9 cellular contexts compared by ENCODE assay signal in genomic region chr1:46615735-46616134, GRCh38. TPM values are rescaled to one million over a fixed set of nuclear protein-coding genes. Genes with fewer than 3 reads are reported as not detected.
DNase-seq lines count a peak whose midpoint lies in the region; ATAC-seq and TF ChIP-seq lines count a peak whose summit lies in the region.
"Had no signal": no experiment of that assay in that cellular context is flagged by ENCODE, and none has a peak within 500 bp of the region (broad histone marks: within the 10 kb centered on the region; RNA-seq: fewer than 3 reads in every experiment).

No MANE protein-coding gene starts in this region.

- H3K36me3 ChIP-seq in MM.1S (replicated peaks; ENCODE audit: insufficient read depth, low read length), result no peaks in the 10 kb centered on the region
- peaks cover 9% of the 10 kb centered on the region in 2 donors for H3K36me3 ChIP-seq in duodenal mucosa (ENCODE audit: control insufficient read depth in 1 of 2, insufficient read depth in 2 of 2, low read length in 2 of 2)
- H3K36me3 ChIP-seq in neuronal stem cell (replicated peaks in 1 of 2; ENCODE audit: control insufficient read depth in 2 of 2, insufficient read depth in 2 of 2, low read length in 2 of 2), result no peaks in the 10 kb centered on the region

- H3K18ac ChIP-seq in neuronal stem cell (ENCODE audit: low read length), result peak overlapping the region; percentile 61

- peaks cover 14% of the 10 kb centered on the region for H3K36me3 Mint-ChIP-seq in Calu3 (ENCODE audit: insufficient read depth, unreplicated experiment)

- no peak overlapping the region for H2BK12ac ChIP-seq in neuronal stem cell (ENCODE audit: low read length)

- H3K79me2 ChIP-seq in MM.1S (ENCODE audit: low read length), result peaks cover 10% of the 10 kb centered on the region

- peaks cover 12% of the 10 kb centered on the region for H3K27me3 Mint-ChIP-seq in Calu3 (ENCODE audit: unreplicated experiment)

- peak overlapping the region; percentile 90 for H2BK120ac ChIP-seq in neuronal stem cell (ENCODE audit: low read depth, low read length)

- H2BK5ac ChIP-seq in neuronal stem cell (ENCODE audit: low read length), result no peak overlapping the region

- no peaks in the 10 kb centered on the region for H3K9me2 ChIP-seq in MM.1S (replicated peaks; ENCODE audit: insufficient read depth, low read length)

- CTCF ChIA-PET in Calu3 (lab: Charles Lee), result interaction anchor here (0.6 to 1.0 kb wide), 2 partner anchors 19 to 93 kb away, joined by 3 to 5 read pairs; no protein-coding TSS in a partner anchor

- peak overlapping the region; percentile 54; the same call in 1 of the 2 replicates for H3K27ac ChIP-seq in MM.1S (ENCODE audit: low read length)
- H3K27ac ChIP-seq in duodenal mucosa (ENCODE audit: low read depth, low read length), result peak overlapping the region; percentile 87
- no peak overlapping the region for H3K27ac ChIP-seq in neuronal stem cell (replicated peaks; ENCODE audit: low read length)

- H2AFZ ChIP-seq in MM.1S (ENCODE audit: low read length) (peak overlapping the region; percentile 93), neuronal stem cell (ENCODE audit: low read length) (peak overlapping the region; percentile 95)

- ATAC-seq in HG03039 (IDR thresholded peaks at IDR 0.05; ENCODE audit: unreplicated experiment), result no peak

- H3K4me3 Mint-ChIP-seq in Calu3 (ENCODE audit: low read depth, unreplicated experiment), result peak overlapping the region; percentile 90

- intact Hi-C loops in Calu3 (cut with micrococcal nuclease; ENCODE audit: unreplicated experiment), result no loop called here

- no peak overlapping the region for H3K14ac ChIP-seq in neuronal stem cell (ENCODE audit: low read length)

- H3F3A ChIP-seq in MM.1S (ENCODE audit: insufficient read depth, low read length), result peaks cover 3% of the 10 kb centered on the region; the same call in 1 of the 2 replicates

- H3K4me1 ChIP-seq in MM.1S (ENCODE audit: low read length) (peaks cover 34% of the 10 kb centered on the region), duodenal mucosa (ENCODE audit: control insufficient read depth in 1 of 2, insufficient read depth in 2 of 2, low read length in 2 of 2) (peaks cover 37% of the 10 kb centered on the region in 2 donors), neuronal stem cell (ENCODE audit: control insufficient read depth in 2 of 2, insufficient read depth in 1 of 2, low read depth in 1 of 2, low read length in 2 of 2) (peaks cover 20 to 26% of the 10 kb centered on the region in 2 donors)

- no peaks in the 10 kb centered on the region for H3K27me3 ChIP-seq in MM.1S (replicated peaks; ENCODE audit: insufficient read depth, low read length)
- no peaks in the 10 kb centered on the region for H3K27me3 ChIP-seq in duodenal mucosa (ENCODE audit: control insufficient read depth in 1 of 2, insufficient read depth in 2 of 2, low read length in 2 of 2)
- peaks cover 0 to 13% (median 5%) of the 10 kb centered on the region in 3 experiments for H3K27me3 ChIP-seq in neuronal stem cell (ENCODE audit: control insufficient read depth in 3 of 3, insufficient read depth in 3 of 3, low read depth in 1 of 3, low read length in 3 of 3)

- H4K91ac ChIP-seq in neuronal stem cell (ENCODE audit: low read depth, low read length, poor library complexity), result no peak overlapping the region

- no CpG with 5 or more reads among the region's 3 CpGs for WGBS in neuronal stem cell (ENCODE audit: extremely low coverage in 2 of 2, insufficient read length in 2 of 2, insufficient replicate concordance in 1 of 2), 2 donors

- no peaks in the 10 kb centered on the region for H4K20me1 ChIP-seq in MM.1S (ENCODE audit: insufficient read depth, low read length)

- H3K9ac ChIP-seq in MM.1S (ENCODE audit: low read length) (peak overlapping the region; percentile 75; the same call in 1 of the 2 replicates), duodenal mucosa (ENCODE audit: low read depth in 1 of 2, low read length in 2 of 2) (peak overlapping the region; percentile 72 to 79), neuronal stem cell (ENCODE audit: low read depth, low read length, poor library complexity) (no peak overlapping the region)

- no peak overlapping the region for H4K8ac ChIP-seq in neuronal stem cell (ENCODE audit: low read depth, low read length)

- peak overlapping the region; percentile 5 for H2AK5ac ChIP-seq in neuronal stem cell (ENCODE audit: low read depth, low read length)

- no peaks in the 10 kb centered on the region for H3K9me3 Mint-ChIP-seq in Calu3 (ENCODE audit: low read depth, unreplicated experiment)

- H3K23ac ChIP-seq in neuronal stem cell (ENCODE audit: low read depth, low read length, poor library complexity), result no peak overlapping the region

- peaks cover 15% of the 10 kb centered on the region for H3K4me1 Mint-ChIP-seq in Calu3 (ENCODE audit: low read depth, unreplicated experiment)

- H3K4me3 ChIP-seq in MM.1S (ENCODE audit: low read length), result peak overlapping the region; percentile 86
- H3K4me3 ChIP-seq in duodenal mucosa (ENCODE audit: low read depth in 1 of 2, low read length in 2 of 2), result peak overlapping the region; percentile 68 to 95
- peak overlapping the region in 1 of 2 donors; percentile 66 for H3K4me3 ChIP-seq in neuronal stem cell (ENCODE audit: low read length in 2 of 2)

- H3K4me2 ChIP-seq in MM.1S (ENCODE audit: low read depth, low read length) (peak overlapping the region; percentile 98), neuronal stem cell (ENCODE audit: insufficient read depth, low read length, poor library complexity, severe bottlenecking) (no peak overlapping the region)

- no peak for DNase-seq in Calu3
- no peak for DNase-seq in MM.1S
- no peak for DNase-seq in neuronal stem cell (ENCODE audit: low spot score)
- DNase-seq in AG08396 (ENCODE audit: low spot score), result no peak
- no peak for DNase-seq in kidney glomerular epithelial cell (lab: John Stamatoyannopoulos, UW)
- no peak for DNase-seq in SHP77 treated with DMSO at 0.1 percent for 48 hours (lab: John Stamatoyannopoulos, UW)

- no peaks in the 10 kb centered on the region for H3K9me3 ChIP-seq in MM.1S (replicated peaks; ENCODE audit: insufficient read depth, low read length)
- H3K9me3 ChIP-seq in duodenal mucosa (ENCODE audit: control insufficient read depth in 1 of 2, low read length in 2 of 2), result no peaks in the 10 kb centered on the region
- H3K9me3 ChIP-seq in neuronal stem cell (replicated peaks in 1 of 2; ENCODE audit: control insufficient read depth in 2 of 2, insufficient read depth in 1 of 2, low read depth in 1 of 2, low read length in 2 of 2), result no peaks in the 10 kb centered on the region

- H3K79me1 ChIP-seq in neuronal stem cell (ENCODE audit: low read depth, low read length), result no peaks in the 10 kb centered on the region

- H3K27ac Mint-ChIP-seq in Calu3 (ENCODE audit: unreplicated experiment), result peak overlapping the region; percentile 62

- TF ChIP-seq CTCF in Calu3 (IDR thresholded peaks at IDR 0.05; ENCODE audit: unreplicated experiment) (no peak), MM.1S (IDR thresholded peaks at IDR 0.05; ENCODE audit: low read length) (no peak)

- BruUV-seq in Calu3 (replicated peaks; lab: Mats Ljungman, UMichigan), result no TSS peak

- H2BK15ac ChIP-seq in neuronal stem cell (ENCODE audit: low read length), result peak overlapping the region; percentile 23

- H3K4ac ChIP-seq in neuronal stem cell (ENCODE audit: low read length), result no peak overlapping the region

RNA-seq across cellular contexts. Expression of gene MOB3C, which starts 0.9 kb away (rescaled TPM):
- 8.3 and 9.3 TPM in 2 replicates for total RNA-seq in Calu3 (2022)
- polyA plus RNA-seq in neuronal stem cell (2013, experiment 1 of 2), result 2.6 TPM
- 2.5 TPM for polyA plus RNA-seq in neuronal stem cell (2013, experiment 2 of 2)

RNA-seq across cellular contexts. Expression of gene MKNK1, which starts 11.7 kb away (rescaled TPM):
- total RNA-seq in Calu3 (2022), result 29.6 and 32.0 TPM in 2 replicates
- polyA plus RNA-seq in neuronal stem cell (2013, experiment 1 of 2), result 16.2 TPM
- 15.4 TPM for polyA plus RNA-seq in neuronal stem cell (2013, experiment 2 of 2)

RNA-seq across cellular contexts. Expression of gene ATPAF1, which starts 52.4 kb away (rescaled TPM):
- 33.9 and 34.5 TPM in 2 replicates for total RNA-seq in Calu3 (2022)
- 57.7 TPM for polyA plus RNA-seq in neuronal stem cell (2013, experiment 1 of 2)
- 60.0 TPM for polyA plus RNA-seq in neuronal stem cell (2013, experiment 2 of 2)

RNA-seq across cellular contexts. Expression of gene TEX38, which starts 55.9 kb away (rescaled TPM):
- not detected in 2 replicates for total RNA-seq in Calu3 (2022)
- polyA plus RNA-seq in neuronal stem cell (2013, experiment 1 of 2), result 0.17 TPM
- polyA plus RNA-seq in neuronal stem cell (2013, experiment 2 of 2), result 0.37 TPM
- total RNA-seq: pulmonary artery endothelial cell had no signal
